In genomic region chr1:147233903-147234302, GRCh38 we compare ENCODE assay signal across 9 cellular contexts. TPM values are rescaled to one million over a fixed set of nuclear protein-coding genes. Genes with fewer than 3 reads are reported as not detected.
A peak's percentile ranks its signal among the peaks of the same experiment; 100 is the strongest.
DNase-seq lines count a peak whose midpoint lies in the region; ATAC-seq, FAIRE-seq and TF ChIP-seq lines count a peak whose summit lies in the region.
"Not testable (repeated sequence)": the region's sequence is repeated elsewhere in the genome, so short reads cannot be mapped to it uniquely, and the experiment has no call there.
"Had no signal": no experiment of that assay in that cellular context is flagged by ENCODE, and none has a peak within 500 bp of the region (broad histone marks: within the 10 kb centered on the region; RNA-seq: fewer than 3 reads in every experiment).

No MANE protein-coding gene starts in this region.

- not testable (repeated sequence) for H3K4me3 ChIP-seq in Caco-2 (ENCODE audit: low read depth, low read length); hepatocyte; HepG2 (replicated peaks in 1 of 3; ENCODE audit: insufficient read depth in 1 of 3, low read depth in 2 of 3, low read length in 3 of 3); right lobe of liver; neural progenitor cell; small intestine (ENCODE audit: low read depth in 1 of 2, low read length in 2 of 2)

- H3K4me1 ChIP-seq in Caco-2 (peaks cover 27% of the 10 kb centered on the region), hepatocyte (ENCODE audit: insufficient read depth) (peaks cover 16% of the 10 kb centered on the region), HepG2 (ENCODE audit: insufficient read depth, low read length) (peaks cover 69% of the 10 kb centered on the region), right lobe of liver (peaks cover 0 to 46% (median 22%) of the 10 kb centered on the region in 4 donors)
- not testable (repeated sequence) for H3K4me1 ChIP-seq in neural progenitor cell; small intestine (ENCODE audit: control insufficient read depth in 2 of 2, insufficient read depth in 1 of 2, low read depth in 1 of 2, low read length in 1 of 2)

- not testable (repeated sequence) for TF ChIP-seq CTCF in Caco-2 (IDR thresholded peaks at IDR 0.05; ENCODE audit: insufficient read depth in 1 of 2, low read depth in 1 of 2, low read length in 1 of 2, severe bottlenecking in 1 of 2, unreplicated experiment in 1 of 2); endothelial cell (IDR thresholded peaks at IDR 0.05; ENCODE audit: unreplicated experiment); hepatocyte (IDR thresholded peaks at IDR 0.05; ENCODE audit: poor library complexity); HepG2 (CRISPR knock-in tag; IDR thresholded peaks at IDR 0.05); right lobe of liver (IDR thresholded peaks at IDR 0.05); neural progenitor cell (IDR thresholded peaks at IDR 0.05)

- not testable (repeated sequence) for H3K4me3 Mint-ChIP-seq in Caco-2 (ENCODE audit: unreplicated experiment); neural progenitor cell
- peak overlapping the region; percentile 49 for H3K4me3 Mint-ChIP-seq in endothelial cell (ENCODE audit: unreplicated experiment)

- H3F3A ChIP-seq in neural progenitor cell (ENCODE audit: low read depth): not testable (repeated sequence)

- not testable (repeated sequence) for BruUV-seq in Caco-2 (replicated peaks; lab: Mats Ljungman, UMichigan); HepG2 (replicated peaks; lab: Mats Ljungman, UMichigan)

- H3K4me1 Mint-ChIP-seq in Caco-2 (ENCODE audit: low read depth, unreplicated experiment): peaks cover 11% of the 10 kb centered on the region
- not testable (repeated sequence) for H3K4me1 Mint-ChIP-seq in endothelial cell (ENCODE audit: unreplicated experiment); neural progenitor cell

- not testable (repeated sequence) for H3K27me3 ChIP-seq in Caco-2 (replicated peaks; ENCODE audit: control insufficient read depth, insufficient read depth, low read length); hepatocyte; HepG2 (ENCODE audit: control insufficient read depth in 1 of 2, insufficient read depth in 2 of 2, low read length in 2 of 2); right lobe of liver; neural progenitor cell; small intestine (ENCODE audit: control insufficient read depth in 2 of 2, insufficient read depth in 2 of 2, low read length in 2 of 2)

- H4K20me1 ChIP-seq in hepatocyte (ENCODE audit: insufficient read depth, poor library complexity, severe bottlenecking); HepG2 (ENCODE audit: insufficient read depth, low read length); neural progenitor cell (ENCODE audit: low read depth): not testable (repeated sequence)

- H3K9me3 Mint-ChIP-seq in Caco-2 (ENCODE audit: unreplicated experiment); endothelial cell (ENCODE audit: unreplicated experiment): not testable (repeated sequence)
- peaks cover 37% of the 10 kb centered on the region for H3K9me3 Mint-ChIP-seq in neural progenitor cell

- WGBS in hepatocyte (ENCODE audit: low lambda C conversion rate, missing lambda C conversion rate): 55% methylated on average over 8 of the region's 8 CpGs
- WGBS in HepG2 (ENCODE audit: low lambda C conversion rate): 3% methylated on average over 8 of the region's 8 CpGs
- 19% methylated on average over 6 of the region's 8 CpGs for WGBS in right lobe of liver (ENCODE audit: insufficient coverage, low coverage, low lambda C conversion rate, missing lambda C conversion rate)
- WGBS in small intestine, 3 donors: 15 to 54% (median 40%) methylated on average over 6 to 8 of the region's 8 CpGs

- intact Hi-C loops in Caco-2 (cut with micrococcal nuclease; ENCODE audit: unreplicated experiment); HepG2 (cut with micrococcal nuclease; ENCODE audit: unreplicated experiment); right lobe of liver (cut with DNase I): not testable (repeated sequence)

- TF ChIP-seq RAD21 in HepG2 (CRISPR knock-in tag; IDR thresholded peaks at IDR 0.05): not testable (repeated sequence)

- peak in 1 of 2 experiments; percentile 58; a peak in 2 of 4 replicates for TF ChIP-seq EP300 in HepG2 (IDR thresholded peaks at IDR 0.05; ENCODE audit: low read depth in 2 of 2, low read length in 2 of 2)
- TF ChIP-seq EP300 in HepG2 (CRISPR knock-in tag; IDR thresholded peaks at IDR 0.05; ENCODE audit: borderline replicate concordance): not testable (repeated sequence)

- peak overlapping the region; percentile 74 for H3K27ac ChIP-seq in hepatocyte
- H3K27ac ChIP-seq in HepG2 (ENCODE audit: extremely low read length, insufficient read depth, low read length): peak overlapping the region; percentile 84
- peak overlapping the region; percentile 38 to 94 (median 91) for H3K27ac ChIP-seq in right lobe of liver
- H3K27ac ChIP-seq in neural progenitor cell: not testable (repeated sequence)
- H3K27ac ChIP-seq in small intestine (ENCODE audit: low read depth in 1 of 2, low read length in 1 of 2): peak overlapping the region in 1 of 2 donors; percentile 12

- H3K79me2 ChIP-seq in hepatocyte; HepG2 (ENCODE audit: insufficient read depth, low read length); neural progenitor cell (ENCODE audit: low read depth): not testable (repeated sequence)

- POLR2A ChIA-PET in Caco-2 (lab: Charles Lee): not testable (repeated sequence)
- POLR2A ChIA-PET in HepG2 (lab: Yijun Ruan, JAX): interaction anchor here (0.9 to 1.8 kb wide), 3 partner anchors 12 to 61 kb away, joined by 3 to 5 read pairs (median 3); no protein-coding TSS in a partner anchor

- not testable (repeated sequence) for DNase-seq in Caco-2; endothelial cell (ENCODE audit: low spot score); hepatocyte (ENCODE audit: low spot score); right lobe of liver; neural progenitor cell (ENCODE audit: low spot score)
- DNase-seq in NCI-H748 (lab: John Stamatoyannopoulos, UW; ENCODE audit: unreplicated experiment): peak; percentile 44
- DNase-seq in HepG2 (ENCODE audit: low spot score): peak; percentile 67
- peak; percentile 52 for DNase-seq in small intestine

- H3K4me2 ChIP-seq in hepatocyte, neural progenitor cell: not testable (repeated sequence)
- H3K4me2 ChIP-seq in HepG2 (ENCODE audit: low read depth, low read length): peak overlapping the region; percentile 56

- not testable (repeated sequence) for TF ChIP-seq POLR2A in HepG2 (IDR thresholded peaks at IDR 0.05; ENCODE audit: insufficient read depth in 1 of 2, low read depth in 2 of 2, low read length in 2 of 2); right lobe of liver (IDR thresholded peaks at IDR 0.05)

- H3K36me3 Mint-ChIP-seq in Caco-2 (ENCODE audit: insufficient read depth, unreplicated experiment); neural progenitor cell: not testable (repeated sequence)
- peaks cover 18% of the 10 kb centered on the region for H3K36me3 Mint-ChIP-seq in endothelial cell (ENCODE audit: low read depth, unreplicated experiment)

- peaks cover 21% of the 10 kb centered on the region for H3K9me3 ChIP-seq in Caco-2
- not testable (repeated sequence) for H3K9me3 ChIP-seq in hepatocyte (ENCODE audit: low read depth); HepG2 (ENCODE audit: low read length); right lobe of liver; neural progenitor cell (ENCODE audit: low read depth); small intestine (ENCODE audit: control insufficient read depth, low read depth)

- H2AFZ ChIP-seq in hepatocyte; HepG2 (ENCODE audit: low read length); neural progenitor cell (replicated peaks): not testable (repeated sequence)

- FAIRE-seq in HepG2 (lab: Jason Lieb, UNC); small intestine (lab: Jason Lieb, UNC): not testable (repeated sequence)

- in situ Hi-C loops in HepG2 (cut with HindIII; ENCODE audit: extremely low pct_ligation_motif_present, low pct_unique_long_range_greater_than_20kb): not testable (repeated sequence)

- CTCF ChIA-PET in Caco-2 (lab: Charles Lee); HepG2 (lab: Yijun Ruan, JAX; ENCODE audit: low intra/inter-chr PET ratio, low total read pairs): not testable (repeated sequence)

- peak overlapping the region; percentile 58 for H3K9ac ChIP-seq in HepG2 (ENCODE audit: insufficient read depth, low read depth, low read length)
- H3K9ac ChIP-seq in neural progenitor cell: not testable (repeated sequence)

- H3K9me2 ChIP-seq in hepatocyte (replicated peaks; ENCODE audit: insufficient read depth): not testable (repeated sequence)

- not testable (repeated sequence) for H3K27me3 Mint-ChIP-seq in Caco-2 (ENCODE audit: insufficient read depth, unreplicated experiment); endothelial cell (ENCODE audit: unreplicated experiment); neural progenitor cell (ENCODE audit: insufficient read depth, low read depth)

- ATAC-seq in HepG2 (peak; percentile 75), right lobe of liver (peak; percentile 37 to 60 (median 50))

- not testable (repeated sequence) for H3K36me3 ChIP-seq in Caco-2 (ENCODE audit: control insufficient read depth, insufficient read depth, low read length); hepatocyte (replicated peaks; ENCODE audit: insufficient read depth, low read depth); HepG2 (replicated peaks in 1 of 2; ENCODE audit: control insufficient read depth in 1 of 2, insufficient read depth in 2 of 2, low read length in 2 of 2); right lobe of liver; neural progenitor cell; small intestine (ENCODE audit: control insufficient read depth in 2 of 2, insufficient read depth in 2 of 2, low read length in 2 of 2)

- H3K27ac Mint-ChIP-seq in Caco-2 (ENCODE audit: unreplicated experiment) (peak overlapping the region; percentile 67), neural progenitor cell (peak overlapping the region; percentile 40)
- not testable (repeated sequence) for H3K27ac Mint-ChIP-seq in endothelial cell (ENCODE audit: unreplicated experiment)

RNA-seq across cellular contexts. Expression of gene CHD1L, which starts 8.6 kb away (rescaled TPM):
- total RNA-seq in Caco-2 (2022) (55.4 and 56.2 TPM in 2 replicates), endothelial cell (ENCODE audit: unreplicated experiment) (88.2 TPM), hepatocyte (31.1 and 41.6 TPM in 2 replicates), HepG2 (2016; rRNA removed; fragmentation: Illumina TruSeq; extraction: Trizol) (111 and 123 TPM in 2 replicates), right lobe of liver (10 to 100 TPM; 21.7 to 34.3 (median 28.8) TPM), neural progenitor cell (ENCODE audit: low replicate concordance) (88.5 and 118 TPM in 2 replicates)
- polyA plus RNA-seq in hepatocyte (30.0 and 31.8 TPM in 2 replicates), HepG2 (2011; rRNA removed) (63.3 and 74.3 TPM in 2 replicates), small intestine (10 to 100 TPM; 20.6 to 71.3 (median 37.0) TPM)
- total RNA-seq in HepG2 (2016; cell fraction: cytosol; rRNA removed; fragmentation: Illumina TruSeq; extraction: Trizol; ENCODE audit: low read depth): 70.0 and 76.6 TPM in 2 replicates
- 108 and 120 TPM in 2 replicates for total RNA-seq in HepG2 (2016; cell fraction: insoluble cytoplasmic fraction; rRNA removed; fragmentation: Illumina TruSeq; extraction: Trizol)
- total RNA-seq in HepG2 (2016; cell fraction: membrane; rRNA removed; fragmentation: Illumina TruSeq; extraction: Trizol): 74.5 and 80.2 TPM in 2 replicates
- 92.1 and 105 TPM in 2 replicates for total RNA-seq in HepG2 (2016; cell fraction: nucleus; rRNA removed; fragmentation: Illumina TruSeq; extraction: Trizol)
- 34.0 and 48.4 TPM in 2 replicates for polyA plus RNA-seq in HepG2 (2011; cell fraction: cytosol; rRNA removed)
- polyA plus RNA-seq in HepG2 (2011; cell fraction: nucleus; rRNA removed): 72.3 and 87.3 TPM in 2 replicates
- polyA plus RNA-seq in HepG2 (2012): 53.4 and 77.3 TPM in 2 replicates
- polyA plus RNA-seq in HepG2 (2016; cell fraction: cytosol; fragmentation: Illumina TruSeq; extraction: Trizol; ENCODE audit: low read depth): 18.7 and 22.7 TPM in 2 replicates
- 97.8 and 98.0 TPM in 2 replicates for polyA plus RNA-seq in HepG2 (2016; cell fraction: insoluble cytoplasmic fraction; fragmentation: Illumina TruSeq; extraction: Trizol; ENCODE audit: low read depth)
- polyA plus RNA-seq in HepG2 (2016; cell fraction: membrane; fragmentation: Illumina TruSeq; extraction: Trizol; ENCODE audit: low read depth): 37.9 and 38.5 TPM in 2 replicates
- polyA plus RNA-seq in HepG2 (2016; cell fraction: nucleus; fragmentation: Illumina TruSeq; extraction: Trizol; ENCODE audit: insufficient read depth, low read depth): 151 TPM in 2 replicates
- polyA minus RNA-seq in HepG2 (2011; rRNA and poly(A)+ RNA removed; ENCODE audit: low replicate concordance): 21.2 and 30.6 TPM in 2 replicates
- 40.8 and 41.2 TPM in 2 replicates for polyA minus RNA-seq in HepG2 (2011; cell fraction: cytosol; rRNA and poly(A)+ RNA removed)
- 103 and 116 TPM in 2 replicates for polyA minus RNA-seq in HepG2 (2011; cell fraction: nucleus; rRNA and poly(A)+ RNA removed)

RNA-seq across cellular contexts. Expression of gene FMO5, which starts 8.8 kb away (rescaled TPM):
- total RNA-seq in Caco-2 (2022) (1.9 and 2.0 TPM in 2 replicates), endothelial cell (ENCODE audit: unreplicated experiment) (1.6 TPM), hepatocyte (43.9 and 48.6 TPM in 2 replicates), HepG2 (2016; rRNA removed; fragmentation: Illumina TruSeq; extraction: Trizol) (48.2 and 59.5 TPM in 2 replicates), right lobe of liver (100 to 1,000 TPM in 3 of 6 experiments, 10 to 100 TPM in 3; 55.0 to 482 (median 99.6) TPM), neural progenitor cell (ENCODE audit: low replicate concordance) (0.28 and 0.82 TPM in 2 replicates)
- polyA plus RNA-seq in hepatocyte (44.6 and 49.5 TPM in 2 replicates), HepG2 (2011; rRNA removed) (149 and 155 TPM in 2 replicates), small intestine (100 to 1,000 TPM in 1 of 3 donors, 10 to 100 TPM in 2; 15.3 to 115 (median 85.1) TPM)
- total RNA-seq in HepG2 (2016; cell fraction: cytosol; rRNA removed; fragmentation: Illumina TruSeq; extraction: Trizol; ENCODE audit: low read depth): 6.8 and 6.9 TPM in 2 replicates
- 49.0 and 63.7 TPM in 2 replicates for total RNA-seq in HepG2 (2016; cell fraction: insoluble cytoplasmic fraction; rRNA removed; fragmentation: Illumina TruSeq; extraction: Trizol)
- total RNA-seq in HepG2 (2016; cell fraction: membrane; rRNA removed; fragmentation: Illumina TruSeq; extraction: Trizol): 11.1 and 12.7 TPM in 2 replicates
- 47.7 and 49.9 TPM in 2 replicates for total RNA-seq in HepG2 (2016; cell fraction: nucleus; rRNA removed; fragmentation: Illumina TruSeq; extraction: Trizol)
- 56.2 and 104 TPM in 2 replicates for polyA plus RNA-seq in HepG2 (2011; cell fraction: cytosol; rRNA removed)
- 198 and 259 TPM in 2 replicates for polyA plus RNA-seq in HepG2 (2011; cell fraction: nucleus; rRNA removed)
- polyA plus RNA-seq in HepG2 (2012): 240 and 305 TPM in 2 replicates
- 1.7 and 1.8 TPM in 2 replicates for polyA plus RNA-seq in HepG2 (2016; cell fraction: cytosol; fragmentation: Illumina TruSeq; extraction: Trizol; ENCODE audit: low read depth)
- polyA plus RNA-seq in HepG2 (2016; cell fraction: insoluble cytoplasmic fraction; fragmentation: Illumina TruSeq; extraction: Trizol; ENCODE audit: low read depth): 40.5 and 43.0 TPM in 2 replicates
- polyA plus RNA-seq in HepG2 (2016; cell fraction: membrane; fragmentation: Illumina TruSeq; extraction: Trizol; ENCODE audit: low read depth): 4.7 TPM in 2 replicates
- 48.3 and 48.5 TPM in 2 replicates for polyA plus RNA-seq in HepG2 (2016; cell fraction: nucleus; fragmentation: Illumina TruSeq; extraction: Trizol; ENCODE audit: insufficient read depth, low read depth)
- 82.4 TPM in 1 of 2 replicates, not detected in the other for polyA minus RNA-seq in HepG2 (2011; rRNA and poly(A)+ RNA removed; ENCODE audit: low replicate concordance)
- polyA minus RNA-seq in HepG2 (2011; cell fraction: cytosol; rRNA and poly(A)+ RNA removed): 87.4 and 116 TPM in 2 replicates
- 369 and 460 TPM in 2 replicates for polyA minus RNA-seq in HepG2 (2011; cell fraction: nucleus; rRNA and poly(A)+ RNA removed)
- total RNA-seq: A172 had no signal
